ENCODE assay signal across 32 cellular contexts in genomic region chr20:6055981-6056569, GRCh38. TPM values are rescaled to one million over a fixed set of nuclear protein-coding genes. Genes with fewer than 3 reads are reported as not detected.
DNase-seq lines count a peak whose midpoint lies in the region; ATAC-seq and TF ChIP-seq lines count a peak whose summit lies in the region.
"Had no signal": no experiment of that assay in that cellular context is flagged by ENCODE, and none has a peak within 500 bp of the region (broad histone marks: within the 10 kb centered on the region; RNA-seq: fewer than 3 reads in every experiment).

No MANE protein-coding gene starts in this region.

- CTCF ChIA-PET in CD4-positive, alpha-beta memory T cell (lab: Charles Lee; ENCODE audit: partially characterized antibody): interaction anchor here (1.1 to 1.3 kb wide), 2 partner anchors 20 to 526 kb away, joined by 3 read pairs; no protein-coding TSS in a partner anchor

- DNase-seq in M059J (ENCODE audit: low read depth) (peak; percentile 72), type B pancreatic cell (ENCODE audit: extremely low spot score, unreplicated experiment) (no peak), LoVo (ENCODE audit: low spot score) (no peak)
- DNase-seq in CD4-positive, alpha-beta memory T cell: no peak
- DNase-seq: activated CD4-positive, alpha-beta memory T cell treated with anti-CD3 and anti-CD28 coated beads, Interleukin-2, amount 10 ng/mL, durations not matched to agents 7 days and 5 days; activated CD8-positive, alpha-beta memory T cell treated with anti-CD3 and anti-CD28 coated beads, Interleukin-2, amount 50 U/mL, for 48 hours; activated naive CD4-positive, alpha-beta T cell treated with anti-CD3 and anti-CD28 coated beads, Interleukin-2, amount 50 U/mL, for 16 hours; brain microvascular endothelial cell; dorsolateral prefrontal cortex; foreskin melanocyte; GOT3; Kasumi-1; mammary epithelial cell; MV-4-11; NCI-H1436 treated with DMSO at 0.1 percent for 48 hours; NCI-H2081 treated with DMSO at 0.1 percent for 48 hours; NCI-H2227 treated with DMSO at 0.1 percent for 48 hours; NCI-H526 treated with DMSO at 0.1 percent for 48 hours; Peyer's patch; retina; SIG-M5; small intestine; stimulated activated naive CD4-positive, alpha-beta T cell had no signal

- H3K4me3 ChIP-seq in GM12875 (ENCODE audit: low read depth, low read length) (no peak overlapping the region), liver (ENCODE audit: low read depth in 1 of 3, low read length in 3 of 3) (no peak overlapping the region)
- H3K4me3 ChIP-seq in CD4-positive, alpha-beta memory T cell (ENCODE audit: low read length in 2 of 2): no peak overlapping the region
- H3K4me3 ChIP-seq: BLaER1, dorsolateral prefrontal cortex, neural progenitor cell, Peyer's patch, vagina had no signal

- 63% methylated on average over 9 of the region's 9 CpGs for WGBS in liver

- no peak overlapping the region for H3K9ac ChIP-seq in liver (ENCODE audit: low read depth in 1 of 2, low read length in 2 of 2)
- H3K9ac ChIP-seq: BLaER1, neural progenitor cell, parathyroid adenoma had no signal

- no peaks in the 10 kb centered on the region for H3K9me3 ChIP-seq in liver (ENCODE audit: control insufficient read depth in 4 of 4, low read length in 3 of 4)
- no peaks in the 10 kb centered on the region for H3K9me3 ChIP-seq in CD4-positive, alpha-beta memory T cell (ENCODE audit: control insufficient read depth in 1 of 2, low read length in 2 of 2)
- H3K9me3 ChIP-seq: Peyer's patch, vagina had no signal

- H3K27ac ChIP-seq in liver (ENCODE audit: low read depth in 1 of 2, low read length in 2 of 2): no peak overlapping the region
- no peak overlapping the region for H3K27ac ChIP-seq in CD4-positive, alpha-beta memory T cell (ENCODE audit: low read depth, low read length)
- H3K27ac ChIP-seq: BLaER1, brain microvascular endothelial cell, dorsolateral prefrontal cortex, neural progenitor cell, parathyroid adenoma, Peyer's patch, vagina had no signal

- POLR2A ChIA-PET in CD4-positive, alpha-beta memory T cell (lab: Charles Lee; ENCODE audit: partially characterized antibody): no interaction called here

- intact Hi-C loops in CD4-positive, alpha-beta memory T cell (cut with micrococcal nuclease): no loop called here

- H3K36me3 ChIP-seq in liver (ENCODE audit: control insufficient read depth in 4 of 4, insufficient read depth in 3 of 4, low read depth in 1 of 4, low read length in 3 of 4): no peaks in the 10 kb centered on the region
- no peaks in the 10 kb centered on the region for H3K36me3 ChIP-seq in CD4-positive, alpha-beta memory T cell (ENCODE audit: insufficient read depth, low read length)
- H3K36me3 ChIP-seq: BLaER1, brain microvascular endothelial cell, neural progenitor cell, Peyer's patch, vagina had no signal

- H3K4me1 Mint-ChIP-seq in type B pancreatic cell (ENCODE audit: unreplicated experiment): peaks cover 37% of the 10 kb centered on the region
- H3K4me1 Mint-ChIP-seq in CD4-positive, alpha-beta memory T cell: peaks cover 4 to 9% (median 5%) of the 10 kb centered on the region in 4 donors

- H3K9me3 Mint-ChIP-seq in type B pancreatic cell: no peaks in the 10 kb centered on the region
- H3K9me3 Mint-ChIP-seq in CD4-positive, alpha-beta memory T cell: no peaks in the 10 kb centered on the region
- H3K9me3 Mint-ChIP-seq: activated CD4-positive, alpha-beta memory T cell treated with anti-CD3 and anti-CD28 coated beads, Interleukin-2, amount 10 ng/mL, durations not matched to agents 7 days and 5 days; neural progenitor cell; T-helper 2 cell treated with Interferon-gamma antibody and Interleukin-4, amounts not matched to agents 5 μg/mL and 100 μg/mL, for 36 hours had no signal

- no peak for TF ChIP-seq RAD21 in liver (IDR thresholded peaks at IDR 0.05)

- peaks cover 33% of the 10 kb centered on the region for H3K27me3 Mint-ChIP-seq in type B pancreatic cell
- H3K27me3 Mint-ChIP-seq in CD4-positive, alpha-beta memory T cell: peaks cover 19 to 22% of the 10 kb centered on the region in 2 donors

- H3K4me1 ChIP-seq in liver (ENCODE audit: control insufficient read depth in 4 of 4, insufficient read depth in 4 of 4, low read length in 3 of 4): peaks cover 10 to 25% (median 17%) of the 10 kb centered on the region in 4 donors
- no peaks in the 10 kb centered on the region for H3K4me1 ChIP-seq in CD4-positive, alpha-beta memory T cell (ENCODE audit: insufficient read depth, low read length)

- TF ChIP-seq CTCF in GM12875 (IDR thresholded peaks at IDR 0.05; ENCODE audit: borderline replicate concordance, insufficient read depth, low read depth, low read length): 0 out of 2 replicates have a peak, but pooled peaks have one; percentile 0
- no peak for TF ChIP-seq CTCF in liver (IDR thresholded peaks at IDR 0.05; ENCODE audit: low read depth, low read length, missing input control)
- no peak for TF ChIP-seq CTCF in type B pancreatic cell (conservative IDR thresholded peaks at IDR 0.05)

- H3K4me3 Mint-ChIP-seq in type B pancreatic cell: no peak overlapping the region
- no peak overlapping the region for H3K4me3 Mint-ChIP-seq in CD4-positive, alpha-beta memory T cell
- H3K4me3 Mint-ChIP-seq: activated CD4-positive, alpha-beta memory T cell treated with anti-CD3 and anti-CD28 coated beads, Interleukin-2, amount 10 ng/mL, durations not matched to agents 7 days and 5 days; neural progenitor cell; T-helper 2 cell treated with Interferon-gamma antibody and Interleukin-4, amounts not matched to agents 5 μg/mL and 100 μg/mL, for 36 hours had no signal

- peak overlapping the region; percentile 13 for H3K27ac Mint-ChIP-seq in type B pancreatic cell
- H3K27ac Mint-ChIP-seq in CD4-positive, alpha-beta memory T cell: no peak overlapping the region
- H3K27ac Mint-ChIP-seq: activated CD4-positive, alpha-beta memory T cell treated with anti-CD3 and anti-CD28 coated beads, Interleukin-2, amount 10 ng/mL, durations not matched to agents 7 days and 5 days; neural progenitor cell; T-helper 2 cell treated with Interferon-gamma antibody and Interleukin-4, amounts not matched to agents 5 μg/mL and 100 μg/mL, for 36 hours had no signal

- H3K36me3 Mint-ChIP-seq in type B pancreatic cell: no peaks in the 10 kb centered on the region
- no peaks in the 10 kb centered on the region for H3K36me3 Mint-ChIP-seq in CD4-positive, alpha-beta memory T cell
- H3K36me3 Mint-ChIP-seq: neural progenitor cell had no signal

- peaks cover 0 to 3% (median 0%) of the 10 kb centered on the region in 4 donors for H3K27me3 ChIP-seq in liver (ENCODE audit: control insufficient read depth in 4 of 4, insufficient read depth in 4 of 4, low read length in 3 of 4)
- H3K27me3 ChIP-seq in CD4-positive, alpha-beta memory T cell (ENCODE audit: insufficient read depth, low read length): no peaks in the 10 kb centered on the region
- H3K27me3 ChIP-seq: vagina had no signal

- no peak for ATAC-seq in SK-N-SH treated with all-trans-retinoic acid at 6 μM for 48 hours

TF ChIP-seq in liver, 16 proteins besides CTCF, POLR2A, EP300 and RAD21 (continues in another document):
- TF ChIP-seq HNF4A (conservative IDR thresholded peaks at IDR 0.05) (peak; percentile 57 to 89), JUND (IDR thresholded peaks at IDR 0.05) (no peak)

TF ChIP-seq in SK-N-SH treated with all-trans-retinoic acid at 6 μM for 48 hours, 23 proteins besides CTCF, POLR2A, EP300 and RAD21 (continues in another document):
- no peak for TF ChIP-seq CSRNP3 (CRISPR knock-in tag; IDR thresholded peaks at IDR 0.05)
- no peak for TF ChIP-seq OSR1 (CRISPR knock-in tag; IDR thresholded peaks at IDR 0.05)
- TF ChIP-seq TCF4 (CRISPR knock-in tag; IDR thresholded peaks at IDR 0.05; ENCODE audit: borderline replicate concordance): no peak
- no peak for TF ChIP-seq ZC3H10 (CRISPR knock-in tag; IDR thresholded peaks at IDR 0.05)
- TF ChIP-seq ZNF8 (CRISPR knock-in tag; IDR thresholded peaks at IDR 0.05): no peak
- no peak for TF ChIP-seq CREB5 (CRISPR knock-in tag; IDR thresholded peaks at IDR 0.05; ENCODE audit: low read depth)
- no peak for TF ChIP-seq CSDC2 (CRISPR knock-in tag; IDR thresholded peaks at IDR 0.05)
- no peak for TF ChIP-seq PPARA (CRISPR knock-in tag; IDR thresholded peaks at IDR 0.05; ENCODE audit: borderline replicate concordance)
- no peak for TF ChIP-seq RARB (CRISPR knock-in tag; IDR thresholded peaks at IDR 0.05)

RNA-seq across cellular contexts. Expression of gene LRRN4, which starts 2.2 kb away (rescaled TPM):
- total RNA-seq in M059J (2014; rRNA removed; shearing (Covaris generic)): 0.76 and 1.3 TPM in 2 replicates
- under 1 TPM; 0.14 to 0.17 TPM for total RNA-seq in liver
- under 1 TPM; 0.15 to 0.18 TPM for polyA plus RNA-seq in liver
- total RNA-seq in type B pancreatic cell (ENCODE audit: low replicate concordance): 9.9 and 12.5 TPM in 2 replicates
- total RNA-seq in CD4-positive, alpha-beta memory T cell: not detected
- polyA plus RNA-seq in CD4-positive, alpha-beta memory T cell: not detected
- total RNA-seq: activated CD4-positive, alpha-beta memory T cell treated with anti-CD3 and anti-CD28 coated beads, Interleukin-2, amount 10 ng/mL, durations not matched to agents 7 days and 5 days; cerebellum; Peyer's patch; vagina had no signal

RNA-seq across cellular contexts. Expression of gene CRLS1, which starts 50.2 kb away (rescaled TPM):
- 85.0 and 95.1 TPM in 2 replicates for total RNA-seq in M059J (2014; rRNA removed; shearing (Covaris generic))
- total RNA-seq in liver (10 to 100 TPM; 51.9 to 58.9 TPM), type B pancreatic cell (ENCODE audit: low replicate concordance) (43.6 and 45.0 TPM in 2 replicates)
- 10 to 100 TPM; 72.7 to 72.8 TPM for polyA plus RNA-seq in liver
- 10 to 100 TPM; 22.5 to 22.6 TPM for total RNA-seq in CD4-positive, alpha-beta memory T cell
- polyA plus RNA-seq in CD4-positive, alpha-beta memory T cell: 10 to 100 TPM; 43.1 to 45.0 TPM
